In genomic region chr12:80938397-80938796, GRCh38 we compare ENCODE assay signal across 13 cellular contexts. TPM values are rescaled to one million over a fixed set of nuclear protein-coding genes. Genes with fewer than 3 reads are reported as not detected.
DNase-seq lines count a peak whose midpoint lies in the region; ATAC-seq, FAIRE-seq and TF ChIP-seq lines count a peak whose summit lies in the region.
"Had no signal": no experiment of that assay in that cellular context is flagged by ENCODE, and none has a peak within 500 bp of the region (broad histone marks: within the 10 kb centered on the region; RNA-seq: fewer than 3 reads in every experiment).

No MANE protein-coding gene starts in this region.

- no peak for ATAC-seq in A549
- ATAC-seq in GM21390 (IDR thresholded peaks at IDR 0.05; ENCODE audit: unreplicated experiment), result peak; percentile 23
- ATAC-seq in HepG2, result peak; percentile 4; the same call in 1 of the 3 replicates
- no peak for ATAC-seq in HG02938 (IDR thresholded peaks at IDR 0.05; ENCODE audit: unreplicated experiment)
- ATAC-seq in activated naive CD8-positive, alpha-beta T cell treated with anti-CD3 and anti-CD28 coated beads, Interleukin-2, amount 50 U/mL, for 24 hours, result no peak

- peaks cover 32% of the 10 kb centered on the region for H3K27me3 Mint-ChIP-seq in activated naive CD8-positive, alpha-beta T cell treated with anti-CD3 and anti-CD28 coated beads, Interleukin-2, amount 50 U/mL, for 24 hours

- no peaks in the 10 kb centered on the region for H3K36me3 Mint-ChIP-seq in activated naive CD8-positive, alpha-beta T cell treated with anti-CD3 and anti-CD28 coated beads, Interleukin-2, amount 50 U/mL, for 24 hours (ENCODE audit: low read depth)

- FAIRE-seq in A549 (lab: Jason Lieb, UNC) (no peak), HepG2 (lab: Jason Lieb, UNC) (no peak)
- FAIRE-seq: bronchial epithelial cell had no signal

- TF ChIP-seq CTCF in A549 (IDR thresholded peaks at IDR 0.05) (no peak), HepG2 (CRISPR knock-in tag; IDR thresholded peaks at IDR 0.05) (no peak)

- DNase-seq in A549 (ENCODE audit: low read depth in 1 of 2, low spot score in 1 of 2), result no peak
- no peak for DNase-seq in SK-N-MC (ENCODE audit: low read depth, low spot score)
- DNase-seq in HepG2 (ENCODE audit: low spot score), result peak; percentile 64
- DNase-seq in activated naive CD8-positive, alpha-beta T cell treated with anti-CD3 and anti-CD28 coated beads, Interleukin-2, amount 50 U/mL, for 24 hours, result no peak
- no peak for DNase-seq in activated CD8-positive, alpha-beta memory T cell treated with anti-CD3 and anti-CD28 coated beads for 24 hours
- DNase-seq in NCI-H2227 treated with DMSO at 0.1 percent for 48 hours (lab: John Stamatoyannopoulos, UW), result no peak
- DNase-seq: activated CD4-positive, alpha-beta T cell treated with anti-CD3 and anti-CD28 coated beads, Interleukin-2, amount 10 ng/mL, durations not matched to agents 24 days and 14 days; activated effector memory CD4-positive, alpha-beta T cell treated with Interleukin-2 at 50 U/mL for 16 hours; DND-41; NCI-H2029 treated with DMSO at 0.1 percent for 48 hours had no signal

- H3K9ac ChIP-seq in SK-N-MC (ENCODE audit: insufficient read length) (no peak overlapping the region), HepG2 (ENCODE audit: insufficient read depth, low read depth, low read length) (peak overlapping the region; percentile 96)

- 54% methylated on average over 7 of the region's 7 CpGs for WGBS in A549 (ENCODE audit: missing lambda C conversion rate)
- WGBS in HepG2 (ENCODE audit: low lambda C conversion rate), result 20% methylated on average over 7 of the region's 7 CpGs

- peaks cover 55% of the 10 kb centered on the region for H3K79me2 ChIP-seq in HepG2 (ENCODE audit: insufficient read depth, low read length)

- TSS peak; percentile 62 for BruUV-seq in HepG2 (replicated peaks; lab: Mats Ljungman, UMichigan)

- intact Hi-C loops in HepG2 (cut with micrococcal nuclease; ENCODE audit: unreplicated experiment), result loop anchor here (2.0 to 5.0 kb wide), 4 partner anchors 14 to 189 kb away; no protein-coding TSS in a partner anchor

- POLR2A ChIA-PET in A549 (lab: Yijun Ruan, JAX), result no interaction called here
- POLR2A ChIA-PET in HepG2 (lab: Yijun Ruan, JAX), result interaction anchor here (0.8 to 4.0 kb wide), 7 partner anchors 13 to 208 kb away, joined by 3 to 58 read pairs (median 13); no protein-coding TSS in a partner anchor

- peaks cover 9% of the 10 kb centered on the region for H3K9me3 Mint-ChIP-seq in activated naive CD8-positive, alpha-beta T cell treated with anti-CD3 and anti-CD28 coated beads, Interleukin-2, amount 50 U/mL, for 24 hours

- TF ChIP-seq POLR2A in A549 (IDR thresholded peaks at IDR 0.05; ENCODE audit: low read length) (no peak), HepG2 (IDR thresholded peaks at IDR 0.05; ENCODE audit: insufficient read depth in 1 of 2, low read depth in 2 of 2, low read length in 2 of 2) (peak in 1 of 2 experiments; percentile 38; a peak in 1 of 4 replicates)

- no peaks in the 10 kb centered on the region for H3K4me1 Mint-ChIP-seq in activated naive CD8-positive, alpha-beta T cell treated with anti-CD3 and anti-CD28 coated beads, Interleukin-2, amount 50 U/mL, for 24 hours

- in situ Hi-C loops in HepG2 (cut with HindIII; ENCODE audit: extremely low pct_ligation_motif_present, low pct_unique_long_range_greater_than_20kb), result loop anchor here (10.0 kb wide), 1 partner anchor 136 kb away; the partner anchor contains the start of gene ACSS3

- H3K4me2 ChIP-seq in A549, result peak overlapping the region; percentile 80; the same call in 1 of the 3 replicates
- H3K4me2 ChIP-seq in HepG2 (ENCODE audit: low read depth, low read length), result peak overlapping the region; percentile 77

- no peak overlapping the region for H3K27ac Mint-ChIP-seq in activated naive CD8-positive, alpha-beta T cell treated with anti-CD3 and anti-CD28 coated beads, Interleukin-2, amount 50 U/mL, for 24 hours
- H3K27ac Mint-ChIP-seq: activated CD4-positive, alpha-beta T cell treated with anti-CD3 and anti-CD28 coated beads, Interleukin-2, amount 10 ng/mL, durations not matched to agents 24 days and 14 days had no signal

- no peaks in the 10 kb centered on the region for H3K36me3 ChIP-seq in SK-N-MC (ENCODE audit: insufficient read depth, low read length)
- H3K36me3 ChIP-seq in HepG2 (replicated peaks in 1 of 2; ENCODE audit: control insufficient read depth in 1 of 2, insufficient read depth in 2 of 2, low read length in 2 of 2), result no peaks in the 10 kb centered on the region

- H3K9me3 ChIP-seq in A549 (no peaks in the 10 kb centered on the region), SK-N-MC (ENCODE audit: low read depth, low read length) (no peaks in the 10 kb centered on the region), HepG2 (ENCODE audit: low read length) (no peaks in the 10 kb centered on the region)

- H3K4me3 Mint-ChIP-seq in activated naive CD8-positive, alpha-beta T cell treated with anti-CD3 and anti-CD28 coated beads, Interleukin-2, amount 50 U/mL, for 24 hours, result no peak overlapping the region

- no peak overlapping the region for H3K4me3 ChIP-seq in A549
- peak overlapping the region; percentile 96 for H3K4me3 ChIP-seq in SK-N-MC
- H3K4me3 ChIP-seq in HepG2 (replicated peaks in 1 of 3; ENCODE audit: insufficient read depth in 1 of 3, low read depth in 2 of 3, low read length in 3 of 3), result peak overlapping the region; percentile 80 to 95 (median 83)

- no peaks in the 10 kb centered on the region; a peak in 2 of 5 replicates for H3K27me3 ChIP-seq in HepG2 (ENCODE audit: control insufficient read depth in 1 of 2, insufficient read depth in 2 of 2, low read length in 2 of 2)

- CTCF ChIA-PET in A549 (lab: Yijun Ruan, JAX) (no interaction called here), HepG2 (lab: Yijun Ruan, JAX; ENCODE audit: low intra/inter-chr PET ratio, low total read pairs) (no interaction called here)

- H2AFZ ChIP-seq in HepG2 (ENCODE audit: low read length), result no peak overlapping the region

- H3K4me1 ChIP-seq in A549 (0 out of 3 replicates have a peak, but pooled peaks cover 5% of the 10 kb centered on the region), HepG2 (ENCODE audit: insufficient read depth, low read length) (peaks cover 63% of the 10 kb centered on the region)

- H3K27ac ChIP-seq in A549 (no peak overlapping the region), SK-N-MC (peak overlapping the region; percentile 44; the same call in 1 of the 2 replicates), HepG2 (ENCODE audit: extremely low read length, insufficient read depth, low read length) (peak overlapping the region; percentile 98)

- TF ChIP-seq RAD21 in A549 (conservative IDR thresholded peaks at IDR 0.05 in 1 of 2, IDR thresholded peaks at IDR 0.05 in 1 of 2) (no peak), HepG2 (CRISPR knock-in tag; IDR thresholded peaks at IDR 0.05) (no peak)

- TF ChIP-seq EP300 in A549 (IDR thresholded peaks at IDR 0.05), result no peak
- peak in 1 of 2 experiments; percentile 23; a peak in 1 of 4 replicates for TF ChIP-seq EP300 in HepG2 (IDR thresholded peaks at IDR 0.05; ENCODE audit: low read depth in 2 of 2, low read length in 2 of 2)
- TF ChIP-seq EP300 in HepG2 (CRISPR knock-in tag; IDR thresholded peaks at IDR 0.05; ENCODE audit: borderline replicate concordance), result no peak

- no peaks in the 10 kb centered on the region for H4K20me1 ChIP-seq in HepG2 (ENCODE audit: insufficient read depth, low read length)

TF ChIP-seq in A549, 52 proteins besides CTCF, POLR2A, EP300 and RAD21 (continues in another document):
- TF ChIP-seq PHF8 (IDR thresholded peaks at IDR 0.05; ENCODE audit: borderline replicate concordance, low read depth), result no peak
- TF ChIP-seq JUNB (IDR thresholded peaks at IDR 0.05), result no peak
- TF ChIP-seq KDM1A (IDR thresholded peaks at IDR 0.05; ENCODE audit: low read depth), result no peak

TF ChIP-seq in HepG2, 621 proteins besides CTCF, POLR2A, EP300 and RAD21 (continues in another document):
- TF ChIP-seq HNRNPH1 (optimal IDR thresholded peaks at IDR 0.05; ENCODE audit: low read depth, low read length), result no peak
- TF ChIP-seq RFXANK (CRISPR knock-in tag; IDR thresholded peaks at IDR 0.05), result no peak
- TF ChIP-seq FOXP1 (IDR thresholded peaks at IDR 0.05), result peak; percentile 35; the same call in 1 of the 2 replicates
- 0 out of 2 replicates have a peak, but pooled peaks have one; percentile 42 for TF ChIP-seq FOXP1 (CRISPR knock-in tag; IDR thresholded peaks at IDR 0.05)
- peak; percentile 20; the same call in 1 of the 2 replicates for TF ChIP-seq SOX5 (CRISPR knock-in tag; IDR thresholded peaks at IDR 0.05; ENCODE audit: borderline replicate concordance)
- no peak for TF ChIP-seq IKZF4 (CRISPR knock-in tag; IDR thresholded peaks at IDR 0.05; ENCODE audit: borderline replicate concordance, low read depth, not compliant biosample characterization)

RNA-seq across cellular contexts. Expression of gene LIN7A, which starts 0.7 kb away (rescaled TPM):
- polyA plus RNA-seq in A549 (2011; rRNA removed) (2.6 and 3.2 TPM in 2 replicates), A549 (2017; fragmentation: RNase III; extraction: RNeasy Plus Mini Kit Qiagen cat#74134 plus additional on column Dnase treatment) (0.21 to 0.23 TPM (median 0.21 TPM) in 3 replicates), HepG2 (2011; rRNA removed) (14.4 and 19.2 TPM in 2 replicates)
- polyA plus RNA-seq in A549 (2012; cell fraction: cytosol; rRNA removed), result 0.31 and 0.63 TPM in 2 replicates
- 0.17 and 0.48 TPM in 2 replicates for polyA plus RNA-seq in A549 (2012; cell fraction: nucleus; rRNA removed)
- polyA minus RNA-seq in A549 (2011; rRNA and poly(A)+ RNA removed), result 1.7 and 3.1 TPM in 2 replicates
- total RNA-seq in HepG2 (2016; rRNA removed; fragmentation: Illumina TruSeq; extraction: Trizol), result 18.5 and 31.9 TPM in 2 replicates
- total RNA-seq in HepG2 (2016; cell fraction: cytosol; rRNA removed; fragmentation: Illumina TruSeq; extraction: Trizol; ENCODE audit: low read depth), result 4.5 and 5.5 TPM in 2 replicates
- total RNA-seq in HepG2 (2016; cell fraction: insoluble cytoplasmic fraction; rRNA removed; fragmentation: Illumina TruSeq; extraction: Trizol), result 18.8 and 29.3 TPM in 2 replicates
- 6.1 and 6.3 TPM in 2 replicates for total RNA-seq in HepG2 (2016; cell fraction: membrane; rRNA removed; fragmentation: Illumina TruSeq; extraction: Trizol)
- 15.4 and 20.0 TPM in 2 replicates for total RNA-seq in HepG2 (2016; cell fraction: nucleus; rRNA removed; fragmentation: Illumina TruSeq; extraction: Trizol)
- 13.9 and 17.2 TPM in 2 replicates for polyA plus RNA-seq in HepG2 (2011; cell fraction: cytosol; rRNA removed)
- 10.1 and 11.0 TPM in 2 replicates for polyA plus RNA-seq in HepG2 (2011; cell fraction: nucleus; rRNA removed)
- 17.4 and 20.6 TPM in 2 replicates for polyA plus RNA-seq in HepG2 (2012)
- 3.4 and 3.8 TPM in 2 replicates for polyA plus RNA-seq in HepG2 (2016; cell fraction: cytosol; fragmentation: Illumina TruSeq; extraction: Trizol; ENCODE audit: low read depth)
- 25.6 and 26.5 TPM in 2 replicates for polyA plus RNA-seq in HepG2 (2016; cell fraction: insoluble cytoplasmic fraction; fragmentation: Illumina TruSeq; extraction: Trizol; ENCODE audit: low read depth)
- 4.4 and 5.9 TPM in 2 replicates for polyA plus RNA-seq in HepG2 (2016; cell fraction: membrane; fragmentation: Illumina TruSeq; extraction: Trizol; ENCODE audit: low read depth)
- polyA plus RNA-seq in HepG2 (2016; cell fraction: nucleus; fragmentation: Illumina TruSeq; extraction: Trizol; ENCODE audit: insufficient read depth, low read depth), result 16.7 and 18.0 TPM in 2 replicates
- polyA minus RNA-seq in HepG2 (2011; rRNA and poly(A)+ RNA removed; ENCODE audit: low replicate concordance), result 13.0 TPM in 1 of 2 replicates, not detected in the other
- 15.1 and 15.6 TPM in 2 replicates for polyA minus RNA-seq in HepG2 (2011; cell fraction: cytosol; rRNA and poly(A)+ RNA removed)
- polyA minus RNA-seq in HepG2 (2011; cell fraction: nucleus; rRNA and poly(A)+ RNA removed), result 35.3 and 37.2 TPM in 2 replicates

Comparison
In these comparisons a context has a peak if more than half of its experiments do, and no peak if none do; other contexts are left out.
1. ATAC-seq: peak in GM21390 (single experiment) and HepG2 (single experiment); none in A549 (0 of 2), HG02938 (single experiment) and activated naive CD8-positive, alpha-beta T cell treated with anti-CD3 and anti-CD28 coated beads, Interleukin-2, amount 50 U/mL, for 24 hours (single experiment).
2. H3K27ac ChIP-seq: peak in SK-N-MC (single experiment) and HepG2 (single experiment); none in A549 (0 of 2).